In genomic region chr15:96360581-96361308, GRCh38 we compare ENCODE assay signal across 11 cellular contexts. TPM values are rescaled to one million over a fixed set of nuclear protein-coding genes. Genes with fewer than 3 reads are reported as not detected.
DNase-seq lines count a peak whose midpoint lies in the region; ATAC-seq and TF ChIP-seq lines count a peak whose summit lies in the region.
"Had no signal": no experiment of that assay in that cellular context is flagged by ENCODE, and none has a peak within 500 bp of the region (broad histone marks: within the 10 kb centered on the region; RNA-seq: fewer than 3 reads in every experiment).

No MANE protein-coding gene starts in this region.

- no peak overlapping the region for H3K4me3 Mint-ChIP-seq in T-helper 1 cell treated with Interleukin-12 subunit alpha and Interleukin-12 subunit beta and Interleukin-4 antibody, amounts not matched to agents 30 μg/mL and 1 μg/mL, for 36 hours
- H3K4me3 Mint-ChIP-seq in endodermal cell: peak overlapping the region; percentile 43

- H3K4me2 ChIP-seq in mesendoderm (ENCODE audit: low read length): peak overlapping the region; percentile 52

- no peak overlapping the region for H3K56ac ChIP-seq in mesendoderm (ENCODE audit: low read length)

- no peak overlapping the region for H2BK120ac ChIP-seq in mesendoderm (ENCODE audit: low read depth, low read length)

- no peak overlapping the region for H3K23ac ChIP-seq in mesendoderm (ENCODE audit: low read length)

- H3K9me3 Mint-ChIP-seq in T-helper 1 cell treated with Interleukin-12 subunit alpha and Interleukin-12 subunit beta and Interleukin-4 antibody, amounts not matched to agents 30 μg/mL and 1 μg/mL, for 36 hours: no peaks in the 10 kb centered on the region
- no peaks in the 10 kb centered on the region for H3K9me3 Mint-ChIP-seq in endodermal cell

- in situ Hi-C loops in transverse colon (cut with MboI; ENCODE audit: low pct_ligation_motif_present in 1 of 4, low pct_unique_long_range_greater_than_20kb in 1 of 4, low sequenced_read_pairs in 3 of 4): loop anchor here in 2 of 4 donors (25.0 kb wide), 3 partner anchors 527 to 1402 kb away; no protein-coding TSS in a partner anchor

- ATAC-seq in HG02970 (IDR thresholded peaks at IDR 0.05; ENCODE audit: low FRiP score, unreplicated experiment): no peak
- ATAC-seq in HG03139 (IDR thresholded peaks at IDR 0.05; ENCODE audit: unreplicated experiment): no peak
- ATAC-seq in GM19395 (IDR thresholded peaks at IDR 0.05; ENCODE audit: unreplicated experiment): no peak

- no peak overlapping the region for H4K8ac ChIP-seq in mesendoderm (ENCODE audit: low read depth, low read length)

- no peak overlapping the region for H2AK5ac ChIP-seq in mesendoderm (ENCODE audit: low read length)

- H4K5ac ChIP-seq in mesendoderm (ENCODE audit: low read length): no peak overlapping the region

- WGBS in endodermal cell (ENCODE audit: insufficient coverage in 1 of 2, insufficient read length in 1 of 2), 2 experiments: 0 to 1% methylated on average over 8 to 36 of the region's 37 CpGs
- no CpG with 5 or more reads among the region's 37 CpGs for WGBS in mesendoderm (ENCODE audit: extremely low coverage, insufficient coverage, low lambda C conversion rate)
- 26 to 33% methylated on average over 1 to 37 of the region's 37 CpGs for WGBS in transverse colon (ENCODE audit: low coverage in 1 of 2), 2 donors

- H3K9ac ChIP-seq in endodermal cell (ENCODE audit: extremely low read depth, low read length, poor library complexity, severe bottlenecking): no peak overlapping the region
- no peak overlapping the region for H3K9ac ChIP-seq in mesendoderm (ENCODE audit: low read length)

- DNase-seq in T-helper 1 cell (no peak), endodermal cell (peak; percentile 90), mesendoderm (peak; percentile 72), transverse colon (no peak)
- DNase-seq: activated CD4-positive, alpha-beta T cell treated with anti-CD3 and anti-CD28 coated beads, Interleukin-2, amount 50 U/mL, for 48 hours; NCI-H1048; testis had no signal

- no peak for TF ChIP-seq EP300 in transverse colon (IDR thresholded peaks at IDR 0.05; ENCODE audit: low read depth)

- H2BK15ac ChIP-seq in mesendoderm (replicated peaks; ENCODE audit: low read depth): no peak overlapping the region

- TF ChIP-seq POLR2A in transverse colon (IDR thresholded peaks at IDR 0.05): no peak

- H3K4me3 ChIP-seq in endodermal cell (ENCODE audit: low read length) (peak overlapping the region; percentile 75), mesendoderm (ENCODE audit: low read length) (no peak overlapping the region), transverse colon (peak overlapping the region in 3 of 4 donors; percentile 19 to 39 (median 24))

- peaks cover 100% of the 10 kb centered on the region for H3K27me3 ChIP-seq in endodermal cell (ENCODE audit: control insufficient read depth, insufficient read depth, low read length, poor library complexity, severe bottlenecking)
- H3K27me3 ChIP-seq in mesendoderm (ENCODE audit: insufficient read depth, low read length, poor library complexity): peaks cover 73% of the 10 kb centered on the region
- H3K27me3 ChIP-seq in transverse colon: peaks cover 89% of the 10 kb centered on the region
- H3K27me3 ChIP-seq: testis had no signal

- H3K4me1 ChIP-seq in endodermal cell (ENCODE audit: control insufficient read depth, insufficient read depth, low read length): peaks cover 17% of the 10 kb centered on the region
- H3K4me1 ChIP-seq in mesendoderm (ENCODE audit: control insufficient read depth, low read depth, low read length): no peaks in the 10 kb centered on the region
- peaks cover 0 to 26% (median 13%) of the 10 kb centered on the region in 4 donors for H3K4me1 ChIP-seq in transverse colon

- intact Hi-C loops in transverse colon (cut with DNase I; ENCODE audit: low total_unique reads): loop anchor here (5.0 kb wide), 1 partner anchor 1517 kb away; no protein-coding TSS in a partner anchor

- no peaks in the 10 kb centered on the region for H3K79me2 ChIP-seq in mesendoderm (ENCODE audit: control insufficient read depth, insufficient read depth, low read length)

- H3K36me3 ChIP-seq in endodermal cell (ENCODE audit: control insufficient read depth, insufficient read depth, low read length) (no peaks in the 10 kb centered on the region), mesendoderm (ENCODE audit: control insufficient read depth, insufficient read depth, low read length) (no peaks in the 10 kb centered on the region), transverse colon (no peaks in the 10 kb centered on the region)

- H3K4ac ChIP-seq in mesendoderm (ENCODE audit: low read depth, low read length): no peak overlapping the region

- H3K27ac ChIP-seq in endodermal cell (ENCODE audit: low read depth, low read length) (no peak overlapping the region), mesendoderm (ENCODE audit: low read depth, low read length) (no peak overlapping the region), transverse colon (peak overlapping the region in 1 of 4 donors; percentile 59)

- H3K27me3 Mint-ChIP-seq in T-helper 1 cell treated with Interleukin-12 subunit alpha and Interleukin-12 subunit beta and Interleukin-4 antibody, amounts not matched to agents 30 μg/mL and 1 μg/mL, for 36 hours (ENCODE audit: low read depth): peaks cover 81% of the 10 kb centered on the region
- H3K27me3 Mint-ChIP-seq in endodermal cell (ENCODE audit: insufficient read depth): no peaks in the 10 kb centered on the region

- H3K79me1 ChIP-seq in mesendoderm (ENCODE audit: low read length): no peaks in the 10 kb centered on the region

- H2BK5ac ChIP-seq in mesendoderm (ENCODE audit: low read length): no peak overlapping the region

- H3K18ac ChIP-seq in mesendoderm (ENCODE audit: low read length): no peak overlapping the region

- no peaks in the 10 kb centered on the region for H3K9me3 ChIP-seq in endodermal cell (ENCODE audit: control insufficient read depth, low read length)
- H3K9me3 ChIP-seq in transverse colon: no peaks in the 10 kb centered on the region
- H3K9me3 ChIP-seq: testis had no signal

- peaks cover 22% of the 10 kb centered on the region for H3K4me1 Mint-ChIP-seq in T-helper 1 cell treated with Interleukin-12 subunit alpha and Interleukin-12 subunit beta and Interleukin-4 antibody, amounts not matched to agents 30 μg/mL and 1 μg/mL, for 36 hours (ENCODE audit: low read depth)
- peaks cover 19% of the 10 kb centered on the region for H3K4me1 Mint-ChIP-seq in endodermal cell

- H3K36me3 Mint-ChIP-seq in T-helper 1 cell treated with Interleukin-12 subunit alpha and Interleukin-12 subunit beta and Interleukin-4 antibody, amounts not matched to agents 30 μg/mL and 1 μg/mL, for 36 hours (ENCODE audit: low read depth): peaks cover 6% of the 10 kb centered on the region
- no peaks in the 10 kb centered on the region for H3K36me3 Mint-ChIP-seq in endodermal cell (ENCODE audit: low read depth)

- H3K27ac Mint-ChIP-seq in T-helper 1 cell treated with Interleukin-12 subunit alpha and Interleukin-12 subunit beta and Interleukin-4 antibody, amounts not matched to agents 30 μg/mL and 1 μg/mL, for 36 hours: peak overlapping the region; percentile 74
- H3K27ac Mint-ChIP-seq in endodermal cell: no peak overlapping the region

- no peak for TF ChIP-seq CTCF in endodermal cell (conservative IDR thresholded peaks at IDR 0.05)
- no peak for TF ChIP-seq CTCF in transverse colon (IDR thresholded peaks at IDR 0.05)

RNA-seq across cellular contexts. Expression of gene NR2F2, which starts 30.2 kb away (rescaled TPM):
- 1 to 10 TPM in 1 of 2 donors, under 1 TPM in 1; 0.73 to 3.3 TPM for total RNA-seq in endodermal cell
- 54.2 TPM for polyA plus RNA-seq in endodermal cell (2013, experiment 1 of 2)
- polyA plus RNA-seq in endodermal cell (2013, experiment 2 of 2): 40.9 TPM
- polyA plus RNA-seq in mesendoderm (2013, experiment 1 of 2): 0.03 TPM
- polyA plus RNA-seq in mesendoderm (2013, experiment 2 of 2): 0.04 TPM
- total RNA-seq in transverse colon: 10 to 100 TPM; 11.3 to 29.5 (median 18.4) TPM

Comparison
In these comparisons a context has a peak if more than half of its experiments do, and no peak if none do; other contexts are left out.
1. DNase-seq: peak in endodermal cell (single experiment) and mesendoderm (single experiment); none in T-helper 1 cell (0 of 5) and transverse colon (single experiment).